ENCODE assay signal across 8 cellular contexts in genomic region chr2:127525692-127526141, GRCh38. TPM values are rescaled to one million over a fixed set of nuclear protein-coding genes. Genes with fewer than 3 reads are reported as not detected.
DNase-seq lines count a peak whose midpoint lies in the region; TF ChIP-seq lines count a peak whose summit lies in the region.

No MANE protein-coding gene starts in this region.

- TF ChIP-seq CTCF in brain microvascular endothelial cell (IDR thresholded peaks at IDR 0.05; ENCODE audit: low read depth, low read length, missing control alignments), result no peak

- H3K27me3 ChIP-seq in brain microvascular endothelial cell (replicated peaks) (no peaks in the 10 kb centered on the region), layer of hippocampus (ENCODE audit: control insufficient read depth, insufficient read depth, low read length) (no peaks in the 10 kb centered on the region)

- in situ Hi-C loops in brain microvascular endothelial cell (cut with HindIII; ENCODE audit: low pct_ligation_motif_present, low sequenced_read_pairs), result no loop called here

- peaks cover 30% of the 10 kb centered on the region for H3K4me1 Mint-ChIP-seq in activated naive CD4-positive, alpha-beta T cell treated with anti-CD3 and anti-CD28 coated beads for 36 hours (ENCODE audit: low read depth)

- peak overlapping the region; percentile 86 for H3K4me3 Mint-ChIP-seq in activated naive CD4-positive, alpha-beta T cell treated with anti-CD3 and anti-CD28 coated beads for 36 hours

- peak overlapping the region; percentile 98 for H3K27ac ChIP-seq in brain microvascular endothelial cell
- H3K27ac ChIP-seq in layer of hippocampus (ENCODE audit: low read depth, low read length), result peak overlapping the region; percentile 86
- peak overlapping the region; percentile 67 for H3K27ac ChIP-seq in temporal lobe (ENCODE audit: low read depth, low read length)

- H3K27me3 Mint-ChIP-seq in activated naive CD4-positive, alpha-beta T cell treated with anti-CD3 and anti-CD28 coated beads for 36 hours (ENCODE audit: low read depth), result no peaks in the 10 kb centered on the region

- H3K27ac Mint-ChIP-seq in activated naive CD4-positive, alpha-beta T cell treated with anti-CD3 and anti-CD28 coated beads for 36 hours, result peak overlapping the region; percentile 90

- CTCF ChIA-PET in activated naive CD4-positive, alpha-beta T cell treated with anti-CD3 and anti-CD28 coated beads for 36 hours (lab: Charles Lee), result interaction anchor here (0.6 kb wide), 1 partner anchor 358 kb away, joined by 5 read pairs; no protein-coding TSS in a partner anchor

- peaks cover 17% of the 10 kb centered on the region for H3K36me3 Mint-ChIP-seq in activated naive CD4-positive, alpha-beta T cell treated with anti-CD3 and anti-CD28 coated beads for 36 hours (ENCODE audit: low read depth)

- peaks cover 14% of the 10 kb centered on the region for H3K36me3 ChIP-seq in brain microvascular endothelial cell (replicated peaks)

- no peaks in the 10 kb centered on the region for H3K9me3 Mint-ChIP-seq in activated naive CD4-positive, alpha-beta T cell treated with anti-CD3 and anti-CD28 coated beads for 36 hours

- intact Hi-C loops in activated naive CD4-positive, alpha-beta T cell treated with anti-CD3 and anti-CD28 coated beads for 36 hours (cut with micrococcal nuclease), result loop anchor here (1.0 to 5.0 kb wide), 14 partner anchors 38 to 867 kb away; partner anchors contain the start of genes BIN1, ERCC3, MAP3K2 and SFT2D3

- DNase-seq in activated naive CD4-positive, alpha-beta T cell treated with anti-CD3 and anti-CD28 coated beads for 36 hours, result peak; percentile 46
- no peak for DNase-seq in activated naive CD4-positive, alpha-beta T cell treated with anti-CD3 and anti-CD28 coated beads, Interleukin-2, amount 50 U/mL, for 16 hours
- peak; percentile 13 to 55 for DNase-seq in NOMO-1 (lab: John Stamatoyannopoulos, UW; ENCODE audit: unreplicated experiment in 2 of 2)
- peak; percentile 32 for DNase-seq in brain microvascular endothelial cell
- no peak for DNase-seq in stimulated activated CD4-positive, alpha-beta T cell treated with anti-CD3 and anti-CD28 coated beads, Interleukin-12 subunit alpha, Interleukin-12 subunit beta, amount 100 ng/mL, for 4 hours
- DNase-seq in activated CD4-positive, alpha-beta T cell treated with anti-CD3 and anti-CD28 coated beads for 1 hour, result no peak

- H3K4me3 ChIP-seq in brain microvascular endothelial cell (ENCODE audit: low read depth, low read length), result peak overlapping the region; percentile 86

RNA-seq across cellular contexts. Expression of gene IWS1, which starts 0.6 kb away (rescaled TPM):
- 10 to 100 TPM; 52.1 to 52.5 TPM for total RNA-seq in activated naive CD4-positive, alpha-beta T cell treated with anti-CD3 and anti-CD28 coated beads for 36 hours
- 28.3 TPM for total RNA-seq in temporal lobe

RNA-seq across cellular contexts. Expression of gene MYO7B, which starts 9.8 kb away (rescaled TPM):
- total RNA-seq in activated naive CD4-positive, alpha-beta T cell treated with anti-CD3 and anti-CD28 coated beads for 36 hours, result under 1 TPM; 0.37 to 0.41 TPM
- total RNA-seq in temporal lobe, result under 0.01 TPM

Comparison
In these comparisons a context has a peak if more than half of its experiments do, and no peak if none do; other contexts are left out.
1. DNase-seq: peak in activated naive CD4-positive, alpha-beta T cell treated with anti-CD3 and anti-CD28 coated beads for 36 hours (single experiment), NOMO-1 (2 of 2) and brain microvascular endothelial cell (single experiment); none in activated naive CD4-positive, alpha-beta T cell treated with anti-CD3 and anti-CD28 coated beads, Interleukin-2, amount 50 U/mL, for 16 hours (single experiment), stimulated activated CD4-positive, alpha-beta T cell treated with anti-CD3 and anti-CD28 coated beads, Interleukin-12 subunit alpha, Interleukin-12 subunit beta, amount 100 ng/mL, for 4 hours (single experiment) and activated CD4-positive, alpha-beta T cell treated with anti-CD3 and anti-CD28 coated beads for 1 hour (single experiment).
2. Peak in every context shown above with its lines, with median percentiles within 50 percentile points of each other: H3K27ac ChIP-seq.